In genomic region chr15:97443101-97443500, GRCh38 we compare ENCODE assay signal across 27 cellular contexts.
"Had no signal": no experiment of that assay in that cellular context is flagged by ENCODE, and none has a peak within 500 bp of the region (broad histone marks: within the 10 kb centered on the region; RNA-seq: fewer than 3 reads in every experiment).

No MANE protein-coding gene starts in this region.

- H3K27me3 Mint-ChIP-seq: stimulated activated memory B cell treated with anti-CD40 and anti-IgM and Interleukin-4, amounts not matched to agents 10 μg/mL and 1 μg/mL and 100 μg/mL, for 72 hours; stimulated activated naive B cell treated with anti-CD40 and anti-IgM and Interleukin-4, amounts not matched to agents 10 μg/mL and 1 μg/mL and 100 μg/mL, for 72 hours; stimulated activated naive CD8-positive, alpha-beta T cell treated with anti-CD3 and anti-CD28 coated beads, Interleukin-15, amount 100 ng/mL, for 72 hours; stimulated activated naive CD8-positive, alpha-beta T cell treated with anti-CD3 and anti-CD28 coated beads, Interleukin-15, Interleukin-2, amounts not matched to agents 100 ng/mL and 50 ng/mL, for 24 hours; type B pancreatic cell had no signal

- H3K4me1 ChIP-seq: stomach, suprapubic skin, testis, thyroid gland, tibial artery, tibial nerve, transverse colon, upper lobe of left lung, upper lobe of right lung, uterus, vagina had no signal

- H3K27ac Mint-ChIP-seq: stimulated activated effector memory CD8-positive, alpha-beta T cell treated with anti-CD3 and anti-CD28 coated beads, Interleukin-12 subunit alpha, Interleukin-12 subunit beta, amount 100 ng/mL, for 72 hours; stimulated activated memory B cell treated with anti-CD40 and anti-IgM and Interleukin-4, amounts not matched to agents 10 μg/mL and 1 μg/mL and 100 μg/mL, for 72 hours; stimulated activated naive B cell treated with anti-CD40 and anti-IgM and Interleukin-4, amounts not matched to agents 10 μg/mL and 1 μg/mL and 100 μg/mL, for 72 hours; stimulated activated naive CD8-positive, alpha-beta T cell treated with anti-CD3 and anti-CD28 coated beads, Interleukin-15, amount 100 ng/mL, for 72 hours; stimulated activated naive CD8-positive, alpha-beta T cell treated with anti-CD3 and anti-CD28 coated beads, Interleukin-15, Interleukin-2, amounts not matched to agents 100 ng/mL and 50 ng/mL, for 24 hours; type B pancreatic cell had no signal

- H3K4me3 ChIP-seq: stomach, suprapubic skin, testis, thoracic aorta, thyroid gland, tibial artery, tibial nerve, transverse colon, upper lobe of left lung, upper lobe of right lung, uterus, vagina had no signal

- H3K36me3 Mint-ChIP-seq: stimulated activated effector memory CD8-positive, alpha-beta T cell treated with anti-CD3 and anti-CD28 coated beads, Interleukin-12 subunit alpha, Interleukin-12 subunit beta, amount 100 ng/mL, for 72 hours; stimulated activated memory B cell treated with anti-CD40 and anti-IgM and Interleukin-4, amounts not matched to agents 10 μg/mL and 1 μg/mL and 100 μg/mL, for 72 hours; stimulated activated naive B cell treated with anti-CD40 and anti-IgM and Interleukin-4, amounts not matched to agents 10 μg/mL and 1 μg/mL and 100 μg/mL, for 72 hours; type B pancreatic cell had no signal

- DNase-seq: stimulated activated CD4-positive, alpha-beta T cell treated with anti-CD3 and anti-CD28 coated beads, Interleukin-2, amount 100 ng/mL, for 48 hours; stimulated activated CD4-positive, alpha-beta T cell treated with anti-CD3 and anti-CD28 coated beads, Interleukin-4, amount 100 ng/mL, for 1 hour; stimulated activated CD4-positive, alpha-beta T cell treated with anti-CD3 and anti-CD28 coated beads, Interleukin-4, amount 100 ng/mL, for 24 hours; stimulated activated CD4-positive, alpha-beta T cell treated with anti-CD3 and anti-CD28 coated beads, Interleukin-4, amount 100 ng/mL, for 4 hours; stimulated activated CD8-positive, alpha-beta memory T cell treated with anti-CD3 and anti-CD28 coated beads, Interleukin-4, amount 100 ng/mL, for 48 hours; stimulated activated naive B cell treated with anti-CD40 and anti-IgM and Interleukin-4, amounts not matched to agents 10 μg/mL and 1 μg/mL and 100 μg/mL, for 72 hours; stimulated activated naive CD4-positive, alpha-beta T cell; stimulated activated naive CD4-positive, alpha-beta T cell treated with Interleukin-2 at 50 U/mL for 16 hours; stimulated activated naive CD8-positive, alpha-beta T cell treated with anti-CD3 and anti-CD28 coated beads, Interleukin-15, amount 100 ng/mL, for 72 hours; stimulated activated naive CD8-positive, alpha-beta T cell treated with anti-CD3 and anti-CD28 coated beads, Interleukin-15, Interleukin-2, amounts not matched to agents 100 U/mL and 50 U/mL, for 24 hours; stomach; substantia nigra; testis; thyroid gland; tibial artery; transverse colon; upper lobe of left lung; upper lobe of right lung; uterus had no signal

- ATAC-seq: stimulated activated effector memory CD8-positive, alpha-beta T cell treated with anti-CD3 and anti-CD28 coated beads, Interleukin-12 subunit alpha, Interleukin-12 subunit beta, amount 100 ng/mL, for 72 hours; stimulated activated memory B cell treated with anti-CD40 and anti-IgM and Interleukin-4, amounts not matched to agents 10 μg/mL and 1 μg/mL and 100 μg/mL, for 72 hours; stimulated activated naive B cell treated with anti-CD40 and anti-IgM and Interleukin-4, amounts not matched to agents 10 μg/mL and 1 μg/mL and 100 μg/mL, for 72 hours; stimulated activated naive CD8-positive, alpha-beta T cell treated with anti-CD3 and anti-CD28 coated beads, Interleukin-15, amount 100 ng/mL, for 72 hours; stimulated activated naive CD8-positive, alpha-beta T cell treated with anti-CD3 and anti-CD28 coated beads, Interleukin-15, Interleukin-2, amounts not matched to agents 100 U/mL and 50 U/mL, for 24 hours; upper lobe of right lung had no signal

- H3K36me3 ChIP-seq: stomach, suprapubic skin, thoracic aorta, thyroid gland, tibial artery, tibial nerve, transverse colon, upper lobe of left lung, upper lobe of right lung, uterus, vagina had no signal

- H3K4me3 Mint-ChIP-seq: stimulated activated effector memory CD8-positive, alpha-beta T cell treated with anti-CD3 and anti-CD28 coated beads, Interleukin-12 subunit alpha, Interleukin-12 subunit beta, amount 100 ng/mL, for 72 hours; stimulated activated memory B cell treated with anti-CD40 and anti-IgM and Interleukin-4, amounts not matched to agents 10 μg/mL and 1 μg/mL and 100 μg/mL, for 72 hours; stimulated activated naive B cell treated with anti-CD40 and anti-IgM and Interleukin-4, amounts not matched to agents 10 μg/mL and 1 μg/mL and 100 μg/mL, for 72 hours; stimulated activated naive CD8-positive, alpha-beta T cell treated with anti-CD3 and anti-CD28 coated beads, Interleukin-15, amount 100 ng/mL, for 72 hours; stimulated activated naive CD8-positive, alpha-beta T cell treated with anti-CD3 and anti-CD28 coated beads, Interleukin-15, Interleukin-2, amounts not matched to agents 100 ng/mL and 50 ng/mL, for 24 hours; type B pancreatic cell had no signal

- H3K27me3 ChIP-seq: stomach, suprapubic skin, testis, thyroid gland, tibial artery, tibial nerve, transverse colon, upper lobe of left lung, upper lobe of right lung, uterus, vagina had no signal

- H3K4me1 Mint-ChIP-seq: stimulated activated effector memory CD8-positive, alpha-beta T cell treated with anti-CD3 and anti-CD28 coated beads, Interleukin-12 subunit alpha, Interleukin-12 subunit beta, amount 100 ng/mL, for 72 hours; stimulated activated memory B cell treated with anti-CD40 and anti-IgM and Interleukin-4, amounts not matched to agents 10 μg/mL and 1 μg/mL and 100 μg/mL, for 72 hours; stimulated activated naive B cell treated with anti-CD40 and anti-IgM and Interleukin-4, amounts not matched to agents 10 μg/mL and 1 μg/mL and 100 μg/mL, for 72 hours; stimulated activated naive CD8-positive, alpha-beta T cell treated with anti-CD3 and anti-CD28 coated beads, Interleukin-15, amount 100 ng/mL, for 72 hours had no signal

- H3K27ac ChIP-seq: stomach, suprapubic skin, testis, thoracic aorta, thyroid gland, tibial artery, tibial nerve, transverse colon, upper lobe of left lung, upper lobe of right lung, uterus, vagina had no signal

- H3K9me3 Mint-ChIP-seq: type B pancreatic cell had no signal

- H3K9me3 ChIP-seq: stomach, suprapubic skin, testis, thoracic aorta, thyroid gland, tibial artery, transverse colon, upper lobe of left lung, upper lobe of right lung, uterus, vagina had no signal
